ENCODE assay signal across 29 cellular contexts in the genomic region with DNA sequence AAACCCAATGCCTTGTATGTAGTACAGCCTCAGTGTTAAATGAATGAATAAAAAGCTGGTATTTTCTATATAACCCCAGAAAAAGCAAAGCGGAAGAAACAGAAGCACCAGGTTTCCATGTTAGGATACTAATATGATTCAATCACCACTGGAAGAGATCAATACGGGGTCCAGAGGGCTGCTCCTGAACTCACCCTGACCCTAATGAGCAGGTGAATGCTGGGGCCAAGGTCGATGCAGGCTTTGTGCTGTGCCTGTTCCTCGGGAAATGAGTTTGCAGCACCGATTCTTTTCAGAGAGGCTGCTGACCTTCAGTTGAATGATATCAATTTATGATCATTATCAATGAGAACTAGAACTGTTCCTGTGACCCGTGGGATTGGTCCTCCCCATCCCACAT.
DNase-seq lines count a peak whose midpoint lies in the region; ATAC-seq, FAIRE-seq and TF ChIP-seq lines count a peak whose summit lies in the region.
"Had no signal": no experiment of that assay in that cellular context is flagged by ENCODE, and none has a peak within 500 bp of the region (broad histone marks: within the 10 kb centered on the region; RNA-seq: fewer than 3 reads in every experiment).

No MANE protein-coding gene starts in this region.

- H3K79me2 ChIP-seq in HepG2 (ENCODE audit: insufficient read depth, low read length): no peaks in the 10 kb centered on the region

- no peak overlapping the region for H3K4me2 ChIP-seq in HepG2 (ENCODE audit: low read depth, low read length)
- H3K4me2 ChIP-seq: A549; BLaER1 treated with 17β-estradiol and CSF1 and Interleukin-3, amounts not matched to agents 10 nM and 100 nM had no signal

- H3K4me3 ChIP-seq in Panc1 (ENCODE audit: low read depth in 2 of 2, low read length in 2 of 2) (no peak overlapping the region), HepG2 (replicated peaks in 1 of 3; ENCODE audit: insufficient read depth in 1 of 3, low read depth in 2 of 3, low read length in 3 of 3) (no peak overlapping the region), right lobe of liver (no peak overlapping the region), pancreas (no peak overlapping the region)
- H3K4me3 ChIP-seq: A549; BLaER1 treated with 17β-estradiol and CSF1 and Interleukin-3, amounts not matched to agents 10 nM and 100 nM; GM12878 had no signal

- no peak overlapping the region for H3K9ac ChIP-seq in HepG2 (ENCODE audit: insufficient read depth, low read depth, low read length)
- H3K9ac ChIP-seq: BLaER1 treated with 17β-estradiol and CSF1 and Interleukin-3, amounts not matched to agents 10 nM and 100 nM had no signal

- no peaks in the 10 kb centered on the region for H4K20me1 ChIP-seq in HepG2 (ENCODE audit: insufficient read depth, low read length)
- H4K20me1 ChIP-seq: BLaER1 treated with 17β-estradiol and CSF1 and Interleukin-3, amounts not matched to agents 10 nM and 100 nM had no signal

- POLR2A ChIA-PET in Panc1 (lab: Charles Lee): no interaction called here
- POLR2A ChIA-PET in HepG2 (lab: Yijun Ruan, JAX): no interaction called here
- POLR2A ChIA-PET in GM10248 (lab: Yijun Ruan, JAX): no interaction called here

- no peak for TF ChIP-seq EP300 in HepG2 (IDR thresholded peaks at IDR 0.05; ENCODE audit: low read depth in 2 of 2, low read length in 2 of 2)
- no peak for TF ChIP-seq EP300 in HepG2 (CRISPR knock-in tag; IDR thresholded peaks at IDR 0.05; ENCODE audit: borderline replicate concordance)

- intact Hi-C loops in Panc1 (cut with micrococcal nuclease; ENCODE audit: unreplicated experiment): no loop called here
- intact Hi-C loops in HepG2 (cut with micrococcal nuclease; ENCODE audit: unreplicated experiment): no loop called here
- intact Hi-C loops in right lobe of liver (cut with DNase I): no loop called here
- intact Hi-C loops in pancreas (cut with DNase I): no loop called here

- no peaks in the 10 kb centered on the region for H3K4me1 ChIP-seq in Panc1 (ENCODE audit: control insufficient read depth, insufficient read depth, low read length)
- no peaks in the 10 kb centered on the region for H3K4me1 ChIP-seq in HepG2 (ENCODE audit: insufficient read depth, low read length)
- H3K4me1 ChIP-seq in right lobe of liver: no peaks in the 10 kb centered on the region
- H3K4me1 ChIP-seq in pancreas: peaks cover 0 to 7% (median 0%) of the 10 kb centered on the region in 3 donors
- H3K4me1 ChIP-seq: Caco-2 had no signal

- H3K27ac ChIP-seq in Panc1 (ENCODE audit: low read length) (peak overlapping the region; percentile 11; the same call in 1 of the 2 replicates), HepG2 (ENCODE audit: extremely low read length, insufficient read depth, low read length) (no peak overlapping the region), right lobe of liver (no peak overlapping the region), pancreas (no peak overlapping the region)
- H3K27ac ChIP-seq: 22Rv1; A549; BLaER1 treated with 17β-estradiol and CSF1 and Interleukin-3, amounts not matched to agents 10 nM and 100 nM; C4-2B had no signal

- H3K36me3 ChIP-seq in Panc1 (ENCODE audit: control insufficient read depth, insufficient read depth, low read length) (no peaks in the 10 kb centered on the region), HepG2 (replicated peaks in 1 of 2; ENCODE audit: control insufficient read depth in 1 of 2, insufficient read depth in 2 of 2, low read length in 2 of 2) (no peaks in the 10 kb centered on the region), right lobe of liver (no peaks in the 10 kb centered on the region), pancreas (no peaks in the 10 kb centered on the region)
- H3K36me3 ChIP-seq: BLaER1 treated with 17β-estradiol and CSF1 and Interleukin-3, amounts not matched to agents 10 nM and 100 nM had no signal

- H3K4me1 Mint-ChIP-seq in T-helper 17 cell: peaks cover 2% of the 10 kb centered on the region
- H3K4me1 Mint-ChIP-seq: B cell had no signal

- H3K9me3 ChIP-seq in Panc1 (ENCODE audit: control insufficient read depth, insufficient read depth, low read depth, low read length) (no peaks in the 10 kb centered on the region), T-helper 17 cell (ENCODE audit: control insufficient read depth, low read length, poor library complexity, severe bottlenecking) (no peaks in the 10 kb centered on the region), HepG2 (ENCODE audit: low read length) (no peaks in the 10 kb centered on the region), right lobe of liver (no peaks in the 10 kb centered on the region), pancreas (no peaks in the 10 kb centered on the region)
- H3K9me3 ChIP-seq: A549; BLaER1 treated with 17β-estradiol and CSF1 and Interleukin-3, amounts not matched to agents 10 nM and 100 nM; Caco-2 had no signal

- FAIRE-seq in HepG2 (lab: Jason Lieb, UNC): no peak
- no peak for FAIRE-seq in pancreas (lab: Jason Lieb, UNC)
- FAIRE-seq: A549, D721Med, GM12878, GM12892, GM18507, GM19239 had no signal

- no peak for TF ChIP-seq POLR2A in HepG2 (IDR thresholded peaks at IDR 0.05; ENCODE audit: insufficient read depth in 1 of 2, low read depth in 2 of 2, low read length in 2 of 2)
- no peak for TF ChIP-seq POLR2A in right lobe of liver (IDR thresholded peaks at IDR 0.05)

- BruUV-seq in Panc1 (replicated peaks; lab: Mats Ljungman, UMichigan) (no TSS peak), HepG2 (replicated peaks; lab: Mats Ljungman, UMichigan) (no TSS peak)

- H3K27me3 Mint-ChIP-seq in T-helper 17 cell: peaks cover 39% of the 10 kb centered on the region

- TF ChIP-seq RAD21 in HepG2 (CRISPR knock-in tag; IDR thresholded peaks at IDR 0.05): no peak

- DNase-seq in Panc1 (ENCODE audit: low read depth, low spot score): no peak
- DNase-seq in T-helper 17 cell: no peak
- no peak for DNase-seq in HepG2 (ENCODE audit: low spot score)
- DNase-seq in right lobe of liver: peak in 1 of 3 donors; percentile 60
- no peak for DNase-seq in GM10248 (ENCODE audit: extremely low spot score)
- no peak for DNase-seq in pancreas
- DNase-seq: AML-193; Caco-2; Calu3; CD4-positive, alpha-beta T cell; CD8-positive, alpha-beta T cell; DMS 273 treated with DMSO at 0.1 percent for 48 hours; DMS153; DMS53; DMS79; DND-41; EL; GDM1 had no signal

- H3K36me3 Mint-ChIP-seq in T-helper 17 cell (ENCODE audit: low read depth): peaks cover 2% of the 10 kb centered on the region
- H3K36me3 Mint-ChIP-seq: CD8-positive, alpha-beta T cell had no signal

- H3K4me3 Mint-ChIP-seq in T-helper 17 cell: no peak overlapping the region
- H3K4me3 Mint-ChIP-seq: B cell; CD4-positive, alpha-beta T cell; CD8-positive, alpha-beta T cell had no signal

- in situ Hi-C loops in Panc1 (cut with HindIII; ENCODE audit: low pct_unique_long_range_greater_than_20kb, low sequenced_read_pairs) (no loop called here), HepG2 (cut with HindIII; ENCODE audit: extremely low pct_ligation_motif_present, low pct_unique_long_range_greater_than_20kb) (no loop called here)

- H3K27me3 ChIP-seq in Panc1 (ENCODE audit: control insufficient read depth, insufficient read depth, low read length): no peaks in the 10 kb centered on the region
- H3K27me3 ChIP-seq in HepG2 (ENCODE audit: control insufficient read depth in 1 of 2, insufficient read depth in 2 of 2, low read length in 2 of 2): peaks cover 0 to 7% of the 10 kb centered on the region in 2 experiments; a peak in 1 of 5 replicates
- H3K27me3 ChIP-seq in right lobe of liver: no peaks in the 10 kb centered on the region
- no peaks in the 10 kb centered on the region for H3K27me3 ChIP-seq in pancreas
- H3K27me3 ChIP-seq: BLaER1 treated with 17β-estradiol and CSF1 and Interleukin-3, amounts not matched to agents 10 nM and 100 nM had no signal

- ATAC-seq in Panc1 (no peak), T-helper 17 cell (no peak), HepG2 (peak; percentile 34; the same call in 1 of the 3 replicates), right lobe of liver (peak; percentile 74 to 97 (median 79)), pancreas (no peak), GM18870 (IDR thresholded peaks at IDR 0.05; ENCODE audit: unreplicated experiment) (no peak)
- ATAC-seq: A549; CD8-positive, alpha-beta T cell; GM12878 had no signal

- peak overlapping the region; percentile 19 for H3K27ac Mint-ChIP-seq in T-helper 17 cell
- H3K27ac Mint-ChIP-seq: B cell; CD4-positive, alpha-beta T cell; CD8-positive, alpha-beta T cell had no signal

- TF ChIP-seq CTCF in Panc1 (IDR thresholded peaks at IDR 0.05) (no peak), HepG2 (CRISPR knock-in tag; IDR thresholded peaks at IDR 0.05) (no peak), right lobe of liver (IDR thresholded peaks at IDR 0.05) (no peak), GM10248 (IDR thresholded peaks at IDR 0.05; ENCODE audit: control extremely low read depth, extremely low read depth, low read depth, missing control alignments) (no peak), pancreas (IDR thresholded peaks at IDR 0.05) (no peak)

- 16% methylated on average over 6 of the region's 6 CpGs for WGBS in HepG2 (ENCODE audit: low lambda C conversion rate)
- 28% methylated on average over 6 of the region's 6 CpGs for WGBS in right lobe of liver (ENCODE audit: insufficient coverage, low coverage, low lambda C conversion rate, missing lambda C conversion rate)
- 58 to 71% methylated on average over 6 of the region's 6 CpGs for WGBS in pancreas, 2 donors

- CTCF ChIA-PET in Panc1 (lab: Charles Lee) (no interaction called here), HepG2 (lab: Yijun Ruan, JAX; ENCODE audit: low intra/inter-chr PET ratio, low total read pairs) (no interaction called here), GM10248 (lab: Yijun Ruan, JAX) (no interaction called here)

- no peak overlapping the region for H2AFZ ChIP-seq in HepG2 (ENCODE audit: low read length)

TF ChIP-seq in HepG2, 621 proteins besides CTCF, POLR2A, EP300 and RAD21:
- TF ChIP-seq HOXA5 (CRISPR knock-in tag; IDR thresholded peaks at IDR 0.05): no peak
- peak; percentile 34; the same call in 1 of the 2 replicates for TF ChIP-seq HNF4A (CRISPR knock-in tag; IDR thresholded peaks at IDR 0.05)
- no peak for TF ChIP-seq ZFYVE20 (CRISPR knock-in tag; IDR thresholded peaks at IDR 0.05; ENCODE audit: borderline replicate concordance, low read depth)
- TF ChIP-seq TBL1XR1 (IDR thresholded peaks at IDR 0.05; ENCODE audit: borderline replicate concordance, low read length, partially characterized antibody): peak; percentile 32
- no peak for TF ChIP-seq REXO4 (CRISPR knock-in tag; IDR thresholded peaks at IDR 0.05; ENCODE audit: borderline replicate concordance)
- TF ChIP-seq RARA (CRISPR knock-in tag; IDR thresholded peaks at IDR 0.05): peak; percentile 89
- no peak for TF ChIP-seq MEF2D (CRISPR knock-in tag; IDR thresholded peaks at IDR 0.05)
- 0 out of 2 replicates have a peak, but pooled peaks have one; percentile 26 for TF ChIP-seq NR2F2 (IDR thresholded peaks at IDR 0.05; ENCODE audit: borderline replicate concordance, low read depth)
- TF ChIP-seq, protein P1, sequence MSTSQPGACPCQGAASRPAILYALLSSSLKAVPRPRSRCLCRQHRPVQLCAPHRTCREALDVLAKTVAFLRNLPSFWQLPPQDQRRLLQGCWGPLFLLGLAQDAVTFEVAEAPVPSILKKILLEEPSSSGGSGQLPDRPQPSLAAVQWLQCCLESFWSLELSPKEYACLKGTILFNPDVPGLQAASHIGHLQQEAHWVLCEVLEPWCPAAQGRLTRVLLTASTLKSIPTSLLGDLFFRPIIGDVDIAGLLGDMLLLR (CRISPR knock-in tag; IDR thresholded peaks at IDR 0.05): no peak
- no peak for TF ChIP-seq PPARG (CRISPR knock-in tag; conservative IDR thresholded peaks at IDR 0.05)

Comparison
In these comparisons a context has a peak if more than half of its experiments do, and no peak if none do; other contexts are left out.
1. ATAC-seq: peak in HepG2 (single experiment) and right lobe of liver (4 of 4); none in Panc1 (single experiment), T-helper 17 cell (single experiment), pancreas (0 of 4) and GM18870 (single experiment).